10 cellular contexts compared by ENCODE assay signal in the genomic region with DNA sequence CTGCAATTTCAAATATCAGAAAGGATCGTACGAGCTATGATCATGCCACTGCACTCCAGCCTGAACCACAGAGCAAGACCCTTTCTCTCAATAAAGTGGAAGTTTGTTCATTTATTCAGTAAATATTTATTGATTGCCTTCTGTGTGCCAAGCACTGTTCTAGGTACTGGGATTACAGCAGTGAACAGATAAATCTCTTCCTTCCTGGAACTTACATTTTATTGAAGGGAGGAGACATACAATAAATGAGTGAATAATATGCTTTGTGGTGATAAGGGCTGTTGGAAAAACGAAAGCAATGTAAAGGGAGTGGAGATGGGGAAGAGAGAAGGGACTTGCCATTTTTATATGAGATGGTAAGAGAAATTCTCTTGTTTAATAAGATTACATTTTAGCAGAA. TPM values are rescaled to one million over a fixed set of nuclear protein-coding genes. Genes with fewer than 3 reads are reported as not detected.
DNase-seq lines count a peak whose midpoint lies in the region; ATAC-seq and TF ChIP-seq lines count a peak whose summit lies in the region.
"Had no signal": no experiment of that assay in that cellular context is flagged by ENCODE, and none has a peak within 500 bp of the region (broad histone marks: within the 10 kb centered on the region; RNA-seq: fewer than 3 reads in every experiment).

No MANE protein-coding gene starts in this region.

- H3K9ac ChIP-seq in HCT116 (ENCODE audit: low read length) (peak overlapping the region; percentile 76), mesenchymal stem cell (ENCODE audit: low read length) (peak overlapping the region; percentile 93)

- H3K27me3 Mint-ChIP-seq in activated T-helper 17 cell treated with anti-CD3 and anti-CD28 coated beads, Interleukin-2, amount 50 U/mL, for 72 hours, result no peaks in the 10 kb centered on the region

- no peak for DNase-seq in HCT116 (ENCODE audit: low read depth, low spot score)
- DNase-seq in mesenchymal stem cell, result no peak
- no peak for DNase-seq in NCI-H774 (lab: John Stamatoyannopoulos, UW)

- no peak overlapping the region for H3K27ac Mint-ChIP-seq in activated T-helper 17 cell treated with anti-CD3 and anti-CD28 coated beads, Interleukin-2, amount 50 U/mL, for 72 hours

- intact Hi-C loops in HCT116 (cut with micrococcal nuclease), result loop anchor here (10.0 kb wide), 1 partner anchor 140 kb away; a partner anchor contains a TSS

- 97% methylated on average over 2 of the region's 3 CpGs for WGBS in mesenchymal stem cell

- no peak overlapping the region for H4K8ac ChIP-seq in mesenchymal stem cell (ENCODE audit: low read length)

- peaks cover 18% of the 10 kb centered on the region for H3K79me1 ChIP-seq in mesenchymal stem cell (replicated peaks; ENCODE audit: low read length, poor library complexity, severe bottlenecking)

- H3K14ac ChIP-seq in mesenchymal stem cell (ENCODE audit: low read length in 2 of 2), result no peak overlapping the region

- H3K9me3 ChIP-seq in HCT116 (ENCODE audit: control insufficient read depth in 1 of 2, insufficient read depth in 1 of 2, low read depth in 1 of 2, low read length in 2 of 2) (no peaks in the 10 kb centered on the region), mesenchymal stem cell (ENCODE audit: control insufficient read depth, low read length) (no peaks in the 10 kb centered on the region)

- H3K27me3 ChIP-seq in ACC112 (ENCODE audit: insufficient read depth, low read length) (no peaks in the 10 kb centered on the region), HCT116 (ENCODE audit: insufficient read depth, low read length) (no peaks in the 10 kb centered on the region), mesenchymal stem cell (ENCODE audit: control insufficient read depth in 1 of 2, insufficient read depth in 1 of 2, low read length in 2 of 2) (no peaks in the 10 kb centered on the region)
- H3K27me3 ChIP-seq: cardiac muscle cell had no signal

- POLR2A ChIA-PET in HCT116 (lab: Charles Lee), result no interaction called here

- H3K36me3 Mint-ChIP-seq in activated T-helper 17 cell treated with anti-CD3 and anti-CD28 coated beads, Interleukin-2, amount 50 U/mL, for 72 hours (ENCODE audit: low read depth), result peaks cover 6% of the 10 kb centered on the region

- no peak overlapping the region for H2BK5ac ChIP-seq in mesenchymal stem cell (ENCODE audit: low read depth, low read length, poor library complexity, severe bottlenecking)

- no peak overlapping the region for H2BK120ac ChIP-seq in mesenchymal stem cell (ENCODE audit: low read depth, low read length)

- peak overlapping the region; percentile 91 for H3K4me3 Mint-ChIP-seq in activated T-helper 17 cell treated with anti-CD3 and anti-CD28 coated beads, Interleukin-2, amount 50 U/mL, for 72 hours

- no peak for TF ChIP-seq CTCF in HCT116 (IDR thresholded peaks at IDR 0.05 in 2 of 3, conservative IDR thresholded peaks at IDR 0.05 in 1 of 3; ENCODE audit: borderline replicate concordance in 1 of 3, insufficient read depth in 1 of 3, low read depth in 2 of 3, low read length in 2 of 3)

- no peaks in the 10 kb centered on the region; the same call in 1 of the 2 replicates for H3K36me3 ChIP-seq in ACC112 (ENCODE audit: insufficient read depth, low read length)
- no peaks in the 10 kb centered on the region for H3K36me3 ChIP-seq in HCT116 (ENCODE audit: control insufficient read depth in 1 of 2, insufficient read depth in 2 of 2, low read length in 2 of 2)
- peaks cover 0 to 3% of the 10 kb centered on the region in 2 experiments for H3K36me3 ChIP-seq in mesenchymal stem cell (ENCODE audit: control insufficient read depth in 1 of 2, insufficient read depth in 2 of 2, low read depth in 1 of 2, low read length in 2 of 2)
- H3K36me3 ChIP-seq: cardiac muscle cell had no signal

- CTCF ChIA-PET in HCT116 (lab: Charles Lee), result no interaction called here

- no peak overlapping the region for H2BK15ac ChIP-seq in mesenchymal stem cell (ENCODE audit: low read depth, poor library complexity, severe bottlenecking)

- RAD21 ChIA-PET in HCT116 (lab: Charles Lee; ENCODE audit: low non-redundant PET in 1 of 2, low total read pairs in 2 of 2, uncharacterized antibody in 2 of 2, unreplicated experiment in 2 of 2), result no interaction called here

- no peak overlapping the region for H3K23ac ChIP-seq in mesenchymal stem cell (ENCODE audit: low read length in 2 of 2)

- H3K4ac ChIP-seq in mesenchymal stem cell (ENCODE audit: low read depth in 1 of 2, low read length in 2 of 2), result no peak overlapping the region

- H2AK5ac ChIP-seq in mesenchymal stem cell (ENCODE audit: low read length, severe bottlenecking), result no peak overlapping the region

- no peak for TF ChIP-seq POLR2A in HCT116 (IDR thresholded peaks at IDR 0.05; ENCODE audit: borderline replicate concordance, extremely low read depth, insufficient read depth, insufficient read length)

- no TSS peak for BruUV-seq in HCT116 (replicated peaks; lab: Mats Ljungman, UMichigan)

- H3K18ac ChIP-seq in mesenchymal stem cell (ENCODE audit: low read depth in 1 of 2, low read length in 2 of 2), result no peak overlapping the region

- H4K20me1 ChIP-seq in HCT116 (ENCODE audit: insufficient read depth), result no peaks in the 10 kb centered on the region

- H3K4me2 ChIP-seq in HCT116 (ENCODE audit: low read length), result peak overlapping the region; percentile 98
- no peak overlapping the region for H3K4me2 ChIP-seq in mesenchymal stem cell (ENCODE audit: low read length, poor library complexity, severe bottlenecking)

- peaks cover 24% of the 10 kb centered on the region for H3K4me1 Mint-ChIP-seq in activated T-helper 17 cell treated with anti-CD3 and anti-CD28 coated beads, Interleukin-2, amount 50 U/mL, for 72 hours

- H3K27ac ChIP-seq in ACC112 (ENCODE audit: low read depth, low read length) (no peak overlapping the region), HCT116 (ENCODE audit: low read depth, low read length) (no peak overlapping the region), mesenchymal stem cell (ENCODE audit: low read length, poor library complexity, severe bottlenecking) (no peak overlapping the region)

- H2BK12ac ChIP-seq in mesenchymal stem cell (ENCODE audit: low read length in 2 of 2), result no peak overlapping the region

- H3K9me3 Mint-ChIP-seq in activated T-helper 17 cell treated with anti-CD3 and anti-CD28 coated beads, Interleukin-2, amount 50 U/mL, for 72 hours, result no peaks in the 10 kb centered on the region

- peaks cover 67% of the 10 kb centered on the region for H3K79me2 ChIP-seq in ACC112 (ENCODE audit: control insufficient read depth, insufficient read depth, low read length, unreplicated experiment)
- H3K79me2 ChIP-seq in HCT116 (ENCODE audit: insufficient read depth, low read length), result peaks cover 48% of the 10 kb centered on the region

- no peak for TF ChIP-seq RAD21 in HCT116 (IDR thresholded peaks at IDR 0.05; ENCODE audit: low read depth)

- no peak overlapping the region for H4K91ac ChIP-seq in mesenchymal stem cell (ENCODE audit: low read length)

- H2AFZ ChIP-seq in ACC112 (ENCODE audit: low read length, unreplicated experiment) (no peak overlapping the region), HCT116 (ENCODE audit: low read depth, low read length, poor library complexity, severe bottlenecking) (no peak overlapping the region), mesenchymal stem cell (ENCODE audit: low read depth, low read length) (no peak overlapping the region)

- H3K4me1 ChIP-seq in ACC112 (ENCODE audit: control insufficient read depth, insufficient read depth, low read length, unreplicated experiment) (peaks cover 29% of the 10 kb centered on the region), HCT116 (ENCODE audit: control insufficient read depth in 1 of 2, insufficient read depth in 2 of 2, low read length in 2 of 2) (peaks cover 11 to 30% of the 10 kb centered on the region in 2 experiments; a peak in 2 of 4 replicates), mesenchymal stem cell (ENCODE audit: control insufficient read depth, insufficient read depth, low read depth, low read length) (peaks cover 4% of the 10 kb centered on the region)

- ATAC-seq in HCT116 (no peak), GM18511 (IDR thresholded peaks at IDR 0.05; ENCODE audit: unreplicated experiment) (no peak), HG02642 (IDR thresholded peaks at IDR 0.05; ENCODE audit: poor library complexity, unreplicated experiment) (no peak), HG03457 (IDR thresholded peaks at IDR 0.05; ENCODE audit: unreplicated experiment) (no peak)
- no peak for ATAC-seq in activated T-helper 17 cell treated with anti-CD3 and anti-CD28 coated beads, Interleukin-2, amount 50 U/mL, for 72 hours (replicated peaks)

- H3K4me3 ChIP-seq in ACC112 (ENCODE audit: low read depth, low read length) (peak overlapping the region; percentile 93), HCT116 (replicated peaks in 1 of 2; ENCODE audit: low read depth in 1 of 2, low read length in 2 of 2) (peak overlapping the region; percentile 85 to 92; a peak in 3 of 4 replicates), mesenchymal stem cell (ENCODE audit: insufficient read depth in 1 of 2, low read depth in 1 of 2, low read length in 2 of 2) (peak overlapping the region in 1 of 2 experiments; percentile 97)

- no peaks in the 10 kb centered on the region for H3K9me2 ChIP-seq in HCT116 (ENCODE audit: insufficient read depth)

TF ChIP-seq in HCT116, 20 proteins besides CTCF, POLR2A, EP300 and RAD21 (continues in another document):
- no peak for TF ChIP-seq SIN3A (IDR thresholded peaks at IDR 0.05; ENCODE audit: low read depth)
- TF ChIP-seq EZH2phosphoT487 (IDR thresholded peaks at IDR 0.05; ENCODE audit: borderline replicate concordance), result no peak
- no peak for TF ChIP-seq FOSL1 (IDR thresholded peaks at IDR 0.05; ENCODE audit: low read depth)

RNA-seq across cellular contexts. Expression of a gene that starts 1.6 kb away (rescaled TPM):
- 21.7 TPM for total RNA-seq in HCT116 (2021; ENCODE audit: unreplicated experiment)
- 15.8 and 15.9 TPM in 2 replicates for polyA plus RNA-seq in HCT116 (2012)
- 10 to 100 TPM in 1 of 2 donors, 1 to 10 TPM in 1; 8.8 to 19.8 TPM for total RNA-seq in activated T-helper 17 cell treated with anti-CD3 and anti-CD28 coated beads, Interleukin-2, amount 50 U/mL, for 72 hours
- polyA plus RNA-seq in mesenchymal stem cell (2013, experiment 1 of 2), result 20.2 TPM
- 22.0 TPM for polyA plus RNA-seq in mesenchymal stem cell (2013, experiment 2 of 2)

RNA-seq across cellular contexts. Expression of a gene that starts 1.8 kb away (rescaled TPM):
- 6.4 TPM for total RNA-seq in HCT116 (2021; ENCODE audit: unreplicated experiment)
- 2.2 and 2.4 TPM in 2 replicates for polyA plus RNA-seq in HCT116 (2012)
- total RNA-seq in activated T-helper 17 cell treated with anti-CD3 and anti-CD28 coated beads, Interleukin-2, amount 50 U/mL, for 72 hours, result 10 to 100 TPM; 18.3 to 20.5 TPM
- 7.2 TPM for polyA plus RNA-seq in mesenchymal stem cell (2013, experiment 1 of 2)
- polyA plus RNA-seq in mesenchymal stem cell (2013, experiment 2 of 2), result 7.5 TPM

RNA-seq across cellular contexts. Expression of a gene that starts 27.0 kb away (rescaled TPM):
- total RNA-seq in HCT116 (2021; ENCODE audit: unreplicated experiment), result 2.8 TPM
- 0.75 and 1.7 TPM in 2 replicates for polyA plus RNA-seq in HCT116 (2012)
- total RNA-seq in activated T-helper 17 cell treated with anti-CD3 and anti-CD28 coated beads, Interleukin-2, amount 50 U/mL, for 72 hours, result under 1 TPM; 0.35 to 0.95 TPM
- polyA plus RNA-seq in mesenchymal stem cell (2013, experiment 1 of 2), result 1.2 TPM
- polyA plus RNA-seq in mesenchymal stem cell (2013, experiment 2 of 2), result 1.2 TPM
- total RNA-seq: HT-29 had no signal
